In the genomic region with DNA sequence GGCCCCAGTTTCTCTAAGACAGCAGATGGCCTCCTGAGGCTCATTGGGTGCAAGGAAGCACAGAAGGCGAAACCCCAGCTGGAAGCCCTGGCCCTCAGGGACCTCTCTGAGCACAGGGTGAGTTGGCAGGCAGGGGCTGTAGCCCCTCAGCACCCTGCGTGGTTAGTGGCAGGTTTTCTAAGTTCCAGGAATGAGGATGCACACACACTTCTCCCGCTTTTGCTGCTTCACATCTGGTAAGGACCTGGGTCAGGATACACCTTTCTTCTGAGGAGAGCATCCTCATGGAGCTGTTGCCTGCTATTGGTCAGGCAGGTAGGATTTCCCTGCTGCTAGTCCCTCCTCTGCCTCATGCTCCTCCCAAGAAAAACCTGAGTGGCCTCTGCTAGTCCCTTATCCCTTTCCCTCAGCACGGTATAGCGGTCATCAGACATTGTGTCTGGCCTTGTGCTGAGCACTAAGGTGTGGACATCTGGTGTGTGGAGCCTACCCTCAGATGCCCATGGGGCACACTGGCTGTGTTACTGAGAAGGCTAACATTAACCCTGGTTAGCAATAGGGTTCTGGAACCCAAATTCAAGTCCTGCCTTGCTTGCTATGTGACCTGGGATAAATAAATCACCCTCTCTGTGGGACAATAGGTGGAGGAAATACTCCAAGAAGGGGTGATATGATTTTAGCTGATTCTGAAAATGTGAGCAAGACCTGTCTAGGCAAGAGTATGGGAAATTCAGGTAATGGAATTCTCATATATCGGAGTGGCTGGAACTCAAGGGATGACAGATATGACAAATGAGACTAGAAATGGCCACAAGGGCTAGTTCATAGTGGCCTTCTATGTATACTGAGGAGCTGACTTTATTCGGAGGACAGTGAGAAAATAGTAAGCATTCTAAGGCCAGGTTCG, we compare ENCODE assay signal across 1 cellular context.
TF ChIP-seq lines count a peak whose summit lies in the region.

No MANE protein-coding gene starts in this region.

TF ChIP-seq in K562, 482 proteins besides CTCF, POLR2A, EP300 and RAD21 (continued from another document and continues in another):
- TF ChIP-seq, protein P1, sequence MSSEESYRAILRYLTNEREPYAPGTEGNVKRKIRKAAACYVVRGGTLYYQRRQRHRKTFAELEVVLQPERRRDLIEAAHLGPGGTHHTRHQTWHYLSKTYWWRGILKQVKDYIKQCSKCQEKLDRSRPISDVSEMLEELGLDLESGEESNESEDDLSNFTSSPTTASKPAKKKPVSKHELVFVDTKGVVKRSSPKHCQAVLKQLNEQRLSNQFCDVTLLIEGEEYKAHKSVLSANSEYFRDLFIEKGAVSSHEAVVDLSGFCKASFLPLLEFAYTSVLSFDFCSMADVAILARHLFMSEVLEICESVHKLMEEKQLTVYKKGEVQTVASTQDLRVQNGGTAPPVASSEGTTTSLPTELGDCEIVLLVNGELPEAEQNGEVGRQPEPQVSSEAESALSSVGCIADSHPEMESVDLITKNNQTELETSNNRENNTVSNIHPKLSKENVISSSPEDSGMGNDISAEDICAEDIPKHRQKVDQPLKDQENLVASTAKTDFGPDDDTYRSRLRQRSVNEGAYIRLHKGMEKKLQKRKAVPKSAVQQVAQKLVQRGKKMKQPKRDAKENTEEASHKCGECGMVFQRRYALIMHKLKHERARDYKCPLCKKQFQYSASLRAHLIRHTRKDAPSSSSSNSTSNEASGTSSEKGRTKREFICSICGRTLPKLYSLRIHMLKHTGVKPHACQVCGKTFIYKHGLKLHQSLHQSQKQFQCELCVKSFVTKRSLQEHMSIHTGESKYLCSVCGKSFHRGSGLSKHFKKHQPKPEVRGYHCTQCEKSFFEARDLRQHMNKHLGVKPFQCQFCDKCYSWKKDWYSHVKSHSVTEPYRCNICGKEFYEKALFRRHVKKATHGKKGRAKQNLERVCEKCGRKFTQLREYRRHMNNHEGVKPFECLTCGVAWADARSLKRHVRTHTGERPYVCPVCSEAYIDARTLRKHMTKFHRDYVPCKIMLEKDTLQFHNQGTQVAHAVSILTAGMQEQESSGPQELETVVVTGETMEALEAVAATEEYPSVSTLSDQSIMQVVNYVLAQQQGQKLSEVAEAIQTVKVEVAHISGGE (CRISPR knock-in tag; IDR thresholded peaks at IDR 0.05), result no peak
- TF ChIP-seq ZNF217 (CRISPR knock-in tag; IDR thresholded peaks at IDR 0.05) (no peak), MYC (IDR thresholded peaks at IDR 0.05; ENCODE audit: low read depth, low read length) (no peak), MYC (CRISPR knock-in tag; IDR thresholded peaks at IDR 0.05; ENCODE audit: borderline replicate concordance, low read depth) (no peak), BDP1 (IDR thresholded peaks at IDR 0.05; ENCODE audit: insufficient read depth, insufficient read length) (no peak), RBM25 (IDR thresholded peaks at IDR 0.05; ENCODE audit: low read depth, low read length, severe bottlenecking) (peak; percentile 37), PTRF (tag; IDR thresholded peaks at IDR 0.05) (no peak), ETS2 (tag; IDR thresholded peaks at IDR 0.05; ENCODE audit: borderline replicate concordance, poor library complexity, severe bottlenecking) (no peak), ARNT (IDR thresholded peaks at IDR 0.05) (0 out of 4 replicates have a peak, but pooled peaks of 1 of the 2 experiments have one; percentile 32), HDAC1 (IDR thresholded peaks at IDR 0.05) (0 out of 4 replicates have a peak, but pooled peaks of 1 of the 2 experiments have one; percentile 20), BRCA1 (IDR thresholded peaks at IDR 0.05) (no peak), BRCA1 (CRISPR knock-in tag; IDR thresholded peaks at IDR 0.05) (no peak), C11orf30 (IDR thresholded peaks at IDR 0.05; ENCODE audit: low read depth) (no peak), NFIC (IDR thresholded peaks at IDR 0.05) (0 out of 2 replicates have a peak, but pooled peaks have one; percentile 6), SRF (CRISPR knock-in tag; IDR thresholded peaks at IDR 0.05) (no peak), FIP1L1 (IDR thresholded peaks at IDR 0.05; ENCODE audit: low read depth, low read length, poor library complexity, severe bottlenecking) (no peak), TRIM24 (IDR thresholded peaks at IDR 0.05) (0 out of 4 replicates have a peak, but pooled peaks of 1 of the 2 experiments have one; percentile 3), CBX1 (IDR thresholded peaks at IDR 0.05; ENCODE audit: low read depth) (no peak), ZNF589 (CRISPR knock-in tag; IDR thresholded peaks at IDR 0.05; ENCODE audit: low read depth) (no peak), DDX20 (tag; IDR thresholded peaks at IDR 0.05; ENCODE audit: low read depth) (no peak), ZNF785 (CRISPR knock-in tag; IDR thresholded peaks at IDR 0.05) (no peak), BCOR (IDR thresholded peaks at IDR 0.05) (peak; percentile 86), ZNF146 (CRISPR knock-in tag; IDR thresholded peaks at IDR 0.05; ENCODE audit: unreplicated experiment) (no peak), TBP (optimal IDR thresholded peaks at IDR 0.05; ENCODE audit: low read depth, low read length) (peak; percentile 45), GATAD2A (IDR thresholded peaks at IDR 0.05) (no peak), SMARCE1 (IDR thresholded peaks at IDR 0.05) (no peak), ZNF324 (CRISPR knock-in tag; IDR thresholded peaks at IDR 0.05) (no peak), NR3C1 (CRISPR knock-in tag; IDR thresholded peaks at IDR 0.05) (no peak), BRD9 (IDR thresholded peaks at IDR 0.05; ENCODE audit: low read depth, partially characterized antibody) (no peak), ZFP36 (IDR thresholded peaks at IDR 0.05; ENCODE audit: low read depth, low read length, partially characterized antibody) (peak; percentile 31), SREBF2 (CRISPR knock-in tag; IDR thresholded peaks at IDR 0.05) (no peak), ZBED1 (IDR thresholded peaks at IDR 0.05) (no peak), BRF1 (IDR thresholded peaks at IDR 0.05; ENCODE audit: borderline replicate concordance, extremely low read depth, insufficient read length) (no peak), HMGN3 (IDR thresholded peaks at IDR 0.05; ENCODE audit: borderline replicate concordance, extremely low read depth, insufficient read length, low read depth, low read length) (no peak), CXXC5 (CRISPR knock-in tag; IDR thresholded peaks at IDR 0.05) (no peak), GABPA (tag; conservative IDR thresholded peaks at IDR 0.05; ENCODE audit: low read depth) (no peak), MCM5 (IDR thresholded peaks at IDR 0.05; ENCODE audit: low read depth) (no peak), HCFC1 (IDR thresholded peaks at IDR 0.05; ENCODE audit: low read depth, low read length) (no peak), ZNF77 (CRISPR knock-in tag; IDR thresholded peaks at IDR 0.05) (no peak), CEBPB (tag; IDR thresholded peaks at IDR 0.05) (no peak), ZSCAN32 (CRISPR knock-in tag; IDR thresholded peaks at IDR 0.05) (no peak)
- TF ChIP-seq, protein P2, sequence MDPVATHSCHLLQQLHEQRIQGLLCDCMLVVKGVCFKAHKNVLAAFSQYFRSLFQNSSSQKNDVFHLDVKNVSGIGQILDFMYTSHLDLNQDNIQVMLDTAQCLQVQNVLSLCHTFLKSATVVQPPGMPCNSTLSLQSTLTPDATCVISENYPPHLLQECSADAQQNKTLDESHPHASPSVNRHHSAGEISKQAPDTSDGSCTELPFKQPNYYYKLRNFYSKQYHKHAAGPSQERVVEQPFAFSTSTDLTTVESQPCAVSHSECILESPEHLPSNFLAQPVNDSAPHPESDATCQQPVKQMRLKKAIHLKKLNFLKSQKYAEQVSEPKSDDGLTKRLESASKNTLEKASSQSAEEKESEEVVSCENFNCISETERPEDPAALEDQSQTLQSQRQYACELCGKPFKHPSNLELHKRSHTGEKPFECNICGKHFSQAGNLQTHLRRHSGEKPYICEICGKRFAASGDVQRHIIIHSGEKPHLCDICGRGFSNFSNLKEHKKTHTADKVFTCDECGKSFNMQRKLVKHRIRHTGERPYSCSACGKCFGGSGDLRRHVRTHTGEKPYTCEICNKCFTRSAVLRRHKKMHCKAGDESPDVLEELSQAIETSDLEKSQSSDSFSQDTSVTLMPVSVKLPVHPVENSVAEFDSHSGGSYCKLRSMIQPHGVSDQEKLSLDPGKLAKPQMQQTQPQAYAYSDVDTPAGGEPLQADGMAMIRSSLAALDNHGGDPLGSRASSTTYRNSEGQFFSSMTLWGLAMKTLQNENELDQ (CRISPR knock-in tag; IDR thresholded peaks at IDR 0.05; ENCODE audit: borderline replicate concordance), result no peak
- TF ChIP-seq, protein P3, sequence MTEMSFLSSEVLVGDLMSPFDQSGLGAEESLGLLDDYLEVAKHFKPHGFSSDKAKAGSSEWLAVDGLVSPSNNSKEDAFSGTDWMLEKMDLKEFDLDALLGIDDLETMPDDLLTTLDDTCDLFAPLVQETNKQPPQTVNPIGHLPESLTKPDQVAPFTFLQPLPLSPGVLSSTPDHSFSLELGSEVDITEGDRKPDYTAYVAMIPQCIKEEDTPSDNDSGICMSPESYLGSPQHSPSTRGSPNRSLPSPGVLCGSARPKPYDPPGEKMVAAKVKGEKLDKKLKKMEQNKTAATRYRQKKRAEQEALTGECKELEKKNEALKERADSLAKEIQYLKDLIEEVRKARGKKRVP (CRISPR knock-in tag; IDR thresholded peaks at IDR 0.05), result no peak
- TF ChIP-seq, protein P4, sequence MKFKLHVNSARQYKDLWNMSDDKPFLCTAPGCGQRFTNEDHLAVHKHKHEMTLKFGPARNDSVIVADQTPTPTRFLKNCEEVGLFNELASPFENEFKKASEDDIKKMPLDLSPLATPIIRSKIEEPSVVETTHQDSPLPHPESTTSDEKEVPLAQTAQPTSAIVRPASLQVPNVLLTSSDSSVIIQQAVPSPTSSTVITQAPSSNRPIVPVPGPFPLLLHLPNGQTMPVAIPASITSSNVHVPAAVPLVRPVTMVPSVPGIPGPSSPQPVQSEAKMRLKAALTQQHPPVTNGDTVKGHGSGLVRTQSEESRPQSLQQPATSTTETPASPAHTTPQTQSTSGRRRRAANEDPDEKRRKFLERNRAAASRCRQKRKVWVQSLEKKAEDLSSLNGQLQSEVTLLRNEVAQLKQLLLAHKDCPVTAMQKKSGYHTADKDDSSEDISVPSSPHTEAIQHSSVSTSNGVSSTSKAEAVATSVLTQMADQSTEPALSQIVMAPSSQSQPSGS (CRISPR knock-in tag; IDR thresholded peaks at IDR 0.05), result no peak
- TF ChIP-seq, protein P5, sequence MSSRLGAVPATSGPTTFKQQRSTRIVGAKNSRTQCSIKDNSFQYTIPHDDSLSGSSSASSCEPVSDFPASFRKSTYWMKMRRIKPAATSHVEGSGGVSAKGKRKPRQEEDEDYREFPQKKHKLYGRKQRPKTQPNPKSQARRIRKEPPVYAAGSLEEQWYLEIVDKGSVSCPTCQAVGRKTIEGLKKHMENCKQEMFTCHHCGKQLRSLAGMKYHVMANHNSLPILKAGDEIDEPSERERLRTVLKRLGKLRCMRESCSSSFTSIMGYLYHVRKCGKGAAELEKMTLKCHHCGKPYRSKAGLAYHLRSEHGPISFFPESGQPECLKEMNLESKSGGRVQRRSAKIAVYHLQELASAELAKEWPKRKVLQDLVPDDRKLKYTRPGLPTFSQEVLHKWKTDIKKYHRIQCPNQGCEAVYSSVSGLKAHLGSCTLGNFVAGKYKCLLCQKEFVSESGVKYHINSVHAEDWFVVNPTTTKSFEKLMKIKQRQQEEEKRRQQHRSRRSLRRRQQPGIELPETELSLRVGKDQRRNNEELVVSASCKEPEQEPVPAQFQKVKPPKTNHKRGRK (tag; IDR thresholded peaks at IDR 0.05), result no peak
- TF ChIP-seq, protein P6, sequence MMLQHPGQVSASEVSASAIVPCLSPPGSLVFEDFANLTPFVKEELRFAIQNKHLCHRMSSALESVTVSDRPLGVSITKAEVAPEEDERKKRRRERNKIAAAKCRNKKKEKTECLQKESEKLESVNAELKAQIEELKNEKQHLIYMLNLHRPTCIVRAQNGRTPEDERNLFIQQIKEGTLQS (IDR thresholded peaks at IDR 0.05), result no peak
- TF ChIP-seq, protein P6 (CRISPR knock-in tag; conservative IDR thresholded peaks at IDR 0.05), result no peak; the same call in 1 of the 2 replicates
- TF ChIP-seq, protein P7, sequence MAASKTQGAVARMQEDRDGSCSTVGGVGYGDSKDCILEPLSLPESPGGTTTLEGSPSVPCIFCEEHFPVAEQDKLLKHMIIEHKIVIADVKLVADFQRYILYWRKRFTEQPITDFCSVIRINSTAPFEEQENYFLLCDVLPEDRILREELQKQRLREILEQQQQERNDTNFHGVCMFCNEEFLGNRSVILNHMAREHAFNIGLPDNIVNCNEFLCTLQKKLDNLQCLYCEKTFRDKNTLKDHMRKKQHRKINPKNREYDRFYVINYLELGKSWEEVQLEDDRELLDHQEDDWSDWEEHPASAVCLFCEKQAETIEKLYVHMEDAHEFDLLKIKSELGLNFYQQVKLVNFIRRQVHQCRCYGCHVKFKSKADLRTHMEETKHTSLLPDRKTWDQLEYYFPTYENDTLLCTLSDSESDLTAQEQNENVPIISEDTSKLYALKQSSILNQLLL (CRISPR knock-in tag; IDR thresholded peaks at IDR 0.05; ENCODE audit: borderline replicate concordance), result no peak
- TF ChIP-seq, protein P8, sequence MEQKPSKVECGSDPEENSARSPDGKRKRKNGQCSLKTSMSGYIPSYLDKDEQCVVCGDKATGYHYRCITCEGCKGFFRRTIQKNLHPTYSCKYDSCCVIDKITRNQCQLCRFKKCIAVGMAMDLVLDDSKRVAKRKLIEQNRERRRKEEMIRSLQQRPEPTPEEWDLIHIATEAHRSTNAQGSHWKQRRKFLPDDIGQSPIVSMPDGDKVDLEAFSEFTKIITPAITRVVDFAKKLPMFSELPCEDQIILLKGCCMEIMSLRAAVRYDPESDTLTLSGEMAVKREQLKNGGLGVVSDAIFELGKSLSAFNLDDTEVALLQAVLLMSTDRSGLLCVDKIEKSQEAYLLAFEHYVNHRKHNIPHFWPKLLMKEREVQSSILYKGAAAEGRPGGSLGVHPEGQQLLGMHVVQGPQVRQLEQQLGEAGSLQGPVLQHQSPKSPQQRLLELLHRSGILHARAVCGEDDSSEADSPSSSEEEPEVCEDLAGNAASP (IDR thresholded peaks at IDR 0.05), result no peak
- TF ChIP-seq, protein P9, sequence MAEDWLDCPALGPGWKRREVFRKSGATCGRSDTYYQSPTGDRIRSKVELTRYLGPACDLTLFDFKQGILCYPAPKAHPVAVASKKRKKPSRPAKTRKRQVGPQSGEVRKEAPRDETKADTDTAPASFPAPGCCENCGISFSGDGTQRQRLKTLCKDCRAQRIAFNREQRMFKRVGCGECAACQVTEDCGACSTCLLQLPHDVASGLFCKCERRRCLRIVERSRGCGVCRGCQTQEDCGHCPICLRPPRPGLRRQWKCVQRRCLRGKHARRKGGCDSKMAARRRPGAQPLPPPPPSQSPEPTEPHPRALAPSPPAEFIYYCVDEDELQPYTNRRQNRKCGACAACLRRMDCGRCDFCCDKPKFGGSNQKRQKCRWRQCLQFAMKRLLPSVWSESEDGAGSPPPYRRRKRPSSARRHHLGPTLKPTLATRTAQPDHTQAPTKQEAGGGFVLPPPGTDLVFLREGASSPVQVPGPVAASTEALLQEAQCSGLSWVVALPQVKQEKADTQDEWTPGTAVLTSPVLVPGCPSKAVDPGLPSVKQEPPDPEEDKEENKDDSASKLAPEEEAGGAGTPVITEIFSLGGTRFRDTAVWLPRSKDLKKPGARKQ (CRISPR knock-in tag; IDR thresholded peaks at IDR 0.05), result no peak
